ENCODE assay signal across 5 cellular contexts in genomic region chr1:234669499-234669898, GRCh38.
"Had no signal": no experiment of that assay in that cellular context is flagged by ENCODE, and none has a peak within 500 bp of the region (broad histone marks: within the 10 kb centered on the region; RNA-seq: fewer than 3 reads in every experiment).

No MANE protein-coding gene starts in this region.

- DNase-seq: H9, HCEC 1CT had no signal

- H3K4me2 ChIP-seq: GM23338 had no signal

- H3K4me3 ChIP-seq: GM23338 had no signal

- ATAC-seq: GM23338, HepG2 had no signal

- H2AFZ ChIP-seq: GM23338 had no signal

- H3K27ac ChIP-seq: HL-60 had no signal
